29 cellular contexts compared by ENCODE assay signal in genomic region chr7:66213637-66214036, GRCh38. TPM values are rescaled to one million over a fixed set of nuclear protein-coding genes. Genes with fewer than 3 reads are reported as not detected.
DNase-seq lines count a peak whose midpoint lies in the region; ATAC-seq and TF ChIP-seq lines count a peak whose summit lies in the region.
"Had no signal": no experiment of that assay in that cellular context is flagged by ENCODE, and none has a peak within 500 bp of the region (broad histone marks: within the 10 kb centered on the region; RNA-seq: fewer than 3 reads in every experiment).

No MANE protein-coding gene starts in this region.

- no peaks in the 10 kb centered on the region for H3K4me1 Mint-ChIP-seq in activated T-helper 17 cell treated with anti-CD3 and anti-CD28 coated beads, Interleukin-2, amount 50 U/mL, for 72 hours
- no peaks in the 10 kb centered on the region for H3K4me1 Mint-ChIP-seq in endothelial cell (ENCODE audit: unreplicated experiment)

- H3K9me3 ChIP-seq in GM23248 (ENCODE audit: low read depth), result no peaks in the 10 kb centered on the region
- H3K9me3 ChIP-seq: HAP-1, left ventricle myocardium inferior, neutrophil, prostate gland, tibial nerve had no signal

- H2AFZ ChIP-seq in ACC112 (ENCODE audit: low read length, unreplicated experiment) (no peak overlapping the region), GM23248 (no peak overlapping the region)

- no peaks in the 10 kb centered on the region for H3K36me3 ChIP-seq in ACC112 (ENCODE audit: insufficient read depth, low read length)
- no peaks in the 10 kb centered on the region for H3K36me3 ChIP-seq in GM23248 (ENCODE audit: low read depth)
- H3K36me3 ChIP-seq: cardiac muscle cell, HAP-1, left ventricle myocardium inferior, neutrophil, prostate gland had no signal

- H3K4me3 Mint-ChIP-seq in activated T-helper 17 cell treated with anti-CD3 and anti-CD28 coated beads, Interleukin-2, amount 50 U/mL, for 72 hours, result no peak overlapping the region
- H3K4me3 Mint-ChIP-seq in endothelial cell (ENCODE audit: unreplicated experiment), result no peak overlapping the region
- H3K4me3 Mint-ChIP-seq: IgD-negative memory B cell had no signal

- H3K9me2 ChIP-seq in GM23248 (ENCODE audit: insufficient read depth), result no peaks in the 10 kb centered on the region

- H3K27ac Mint-ChIP-seq in activated T-helper 17 cell treated with anti-CD3 and anti-CD28 coated beads, Interleukin-2, amount 50 U/mL, for 72 hours, result no peak overlapping the region
- no peak overlapping the region for H3K27ac Mint-ChIP-seq in endothelial cell (ENCODE audit: unreplicated experiment)
- H3K27ac Mint-ChIP-seq: IgD-negative memory B cell had no signal

- no peaks in the 10 kb centered on the region for H3K27me3 ChIP-seq in ACC112 (ENCODE audit: insufficient read depth, low read length)
- H3K27me3 ChIP-seq in GM23248 (replicated peaks; ENCODE audit: insufficient read depth), result no peaks in the 10 kb centered on the region
- H3K27me3 ChIP-seq: BLaER1, cardiac muscle cell, foreskin keratinocyte, tibial nerve had no signal

- CTCF ChIA-PET in GM10248 (lab: Yijun Ruan, JAX), result interaction anchor here (2.6 kb wide), 1 partner anchor 8 kb away, joined by 11 read pairs; the partner anchor contains the start of gene TPST1

- no peaks in the 10 kb centered on the region for H3K9me3 Mint-ChIP-seq in activated T-helper 17 cell treated with anti-CD3 and anti-CD28 coated beads, Interleukin-2, amount 50 U/mL, for 72 hours
- no peaks in the 10 kb centered on the region for H3K9me3 Mint-ChIP-seq in endothelial cell (ENCODE audit: unreplicated experiment)
- H3K9me3 Mint-ChIP-seq: activated naive CD4-positive, alpha-beta T cell treated with anti-CD3 and anti-CD28 coated beads, Interleukin-2, amount 10 ng/mL, durations not matched to agents 7 days and 5 days; IgD-negative memory B cell had no signal

- H3K79me2 ChIP-seq in ACC112 (ENCODE audit: control insufficient read depth, insufficient read depth, low read length, unreplicated experiment) (peaks cover 67% of the 10 kb centered on the region), GM23248 (ENCODE audit: insufficient read depth) (peaks cover 99% of the 10 kb centered on the region)

- peaks cover 17% of the 10 kb centered on the region for H3K27me3 Mint-ChIP-seq in activated T-helper 17 cell treated with anti-CD3 and anti-CD28 coated beads, Interleukin-2, amount 50 U/mL, for 72 hours
- H3K27me3 Mint-ChIP-seq in endothelial cell (ENCODE audit: unreplicated experiment), result peaks cover 1% of the 10 kb centered on the region
- H3K27me3 Mint-ChIP-seq: activated naive CD4-positive, alpha-beta T cell treated with anti-CD3 and anti-CD28 coated beads, Interleukin-2, amount 10 ng/mL, durations not matched to agents 7 days and 5 days; IgD-negative memory B cell had no signal

- POLR2A ChIA-PET in GM10248 (lab: Yijun Ruan, JAX), result interaction anchor here (0.6 kb wide), 1 partner anchor 67 kb away, joined by 6 read pairs; no protein-coding TSS in a partner anchor

- peak overlapping the region; percentile 16; the same call in 1 of the 2 replicates for H3K27ac ChIP-seq in ACC112 (ENCODE audit: low read depth, low read length)
- H3K27ac ChIP-seq in GM23248, result peak overlapping the region; percentile 30
- H3K27ac ChIP-seq: BLaER1, cardiac muscle cell, foreskin keratinocyte, left ventricle myocardium inferior, neutrophil, prostate gland, SK-N-MC had no signal

- no peaks in the 10 kb centered on the region for H4K20me1 ChIP-seq in GM23248 (ENCODE audit: insufficient read depth)
- H4K20me1 ChIP-seq: BLaER1 had no signal

- peak; percentile 73 for DNase-seq in GM23248
- peak; percentile 35 for DNase-seq in myocyte (ENCODE audit: low read depth)
- no peak for DNase-seq in endothelial cell (ENCODE audit: low spot score)
- DNase-seq in GF-D8 (lab: John Stamatoyannopoulos, UW), result no peak
- no peak for DNase-seq in GM10248 (ENCODE audit: extremely low spot score)
- DNase-seq: ACHN; activated CD4-positive, alpha-beta T cell treated with anti-CD3 and anti-CD28 coated beads, Interleukin-2, amount 50 U/mL, for 4 hours; activated naive CD4-positive, alpha-beta T cell treated with anti-CD3 and anti-CD28 coated beads, Interleukin-2, amount 10 ng/mL, durations not matched to agents 7 days and 5 days; anterior cingulate cortex; left ventricle myocardium inferior; NCI-H1092; NCI-H1694 treated with DMSO at 0.1 percent for 48 hours; NCI-H510A; OCI-M1; stimulated activated CD4-positive, alpha-beta T cell treated with anti-CD3 and anti-CD28 coated beads, Interleukin-4, amount 100 ng/mL, for 24 hours; T-helper 2 cell had no signal

- H3K4me1 ChIP-seq in ACC112 (ENCODE audit: control insufficient read depth, insufficient read depth, low read length, unreplicated experiment), result peaks cover 26% of the 10 kb centered on the region
- peaks cover 29% of the 10 kb centered on the region for H3K4me1 ChIP-seq in GM23248 (ENCODE audit: insufficient read depth)
- H3K4me1 ChIP-seq: left ventricle myocardium inferior, prostate gland, tibial nerve had no signal

- peaks cover 37% of the 10 kb centered on the region for H3F3A ChIP-seq in GM23248 (ENCODE audit: insufficient read depth)

- ATAC-seq in SK-N-SH treated with all-trans-retinoic acid at 6 μM for 48 hours, result peak; percentile 58
- no peak for ATAC-seq in activated T-helper 17 cell treated with anti-CD3 and anti-CD28 coated beads, Interleukin-2, amount 50 U/mL, for 72 hours (replicated peaks)
- ATAC-seq: activated CD4-positive, CD25-positive, alpha-beta regulatory T cell treated with anti-CD3 and anti-CD28 coated beads, Interleukin-2, amount 50 U/mL, for 24 hours; foreskin keratinocyte had no signal

- TF ChIP-seq CTCF in endothelial cell (IDR thresholded peaks at IDR 0.05; ENCODE audit: unreplicated experiment), result no peak
- no peak for TF ChIP-seq CTCF in GM10248 (IDR thresholded peaks at IDR 0.05; ENCODE audit: control extremely low read depth, extremely low read depth, low read depth, missing control alignments)

- in situ Hi-C loops in GM23248 (cut with MboI), result no loop called here

- WGBS in GM23248 (ENCODE audit: low coverage in 1 of 2, low lambda C conversion rate in 2 of 2, missing lambda C conversion rate in 2 of 2), 2 experiments, result 54 to 55% methylated on average over 6 of the region's 6 CpGs

- peak overlapping the region; percentile 54 for H3K4me2 ChIP-seq in GM23248 (ENCODE audit: unreplicated experiment)

- no peak overlapping the region for H3K9ac ChIP-seq in GM23248
- H3K9ac ChIP-seq: BLaER1 had no signal

- H3K36me3 Mint-ChIP-seq in activated T-helper 17 cell treated with anti-CD3 and anti-CD28 coated beads, Interleukin-2, amount 50 U/mL, for 72 hours (ENCODE audit: low read depth), result no peaks in the 10 kb centered on the region
- peaks cover 10% of the 10 kb centered on the region for H3K36me3 Mint-ChIP-seq in endothelial cell (ENCODE audit: low read depth, unreplicated experiment)
- H3K36me3 Mint-ChIP-seq: activated naive CD4-positive, alpha-beta T cell treated with anti-CD3 and anti-CD28 coated beads, Interleukin-2, amount 10 ng/mL, durations not matched to agents 7 days and 5 days had no signal

- H3K4me3 ChIP-seq in ACC112 (ENCODE audit: low read depth, low read length), result no peak overlapping the region
- H3K4me3 ChIP-seq in GM23248, result no peak overlapping the region
- H3K4me3 ChIP-seq: BLaER1, cardiac muscle cell, HAP-1, left ventricle myocardium inferior, prostate gland, SK-N-MC, tibial nerve had no signal

TF ChIP-seq in SK-N-SH treated with all-trans-retinoic acid at 6 μM for 48 hours, 23 proteins besides CTCF, POLR2A, EP300 and RAD21:
- no peak for TF ChIP-seq TOX (CRISPR knock-in tag; IDR thresholded peaks at IDR 0.05; ENCODE audit: borderline replicate concordance)
- no peak for TF ChIP-seq ZNF70 (CRISPR knock-in tag; IDR thresholded peaks at IDR 0.05)
- TF ChIP-seq POU6F1 (CRISPR knock-in tag; IDR thresholded peaks at IDR 0.05; ENCODE audit: borderline replicate concordance, low read depth), result no peak
- no peak for TF ChIP-seq RARB (CRISPR knock-in tag; IDR thresholded peaks at IDR 0.05)
- TF ChIP-seq PPARA (CRISPR knock-in tag; IDR thresholded peaks at IDR 0.05; ENCODE audit: borderline replicate concordance), result no peak
- no peak for TF ChIP-seq OSR1 (CRISPR knock-in tag; IDR thresholded peaks at IDR 0.05)
- TF ChIP-seq GLIS3 (CRISPR knock-in tag; IDR thresholded peaks at IDR 0.05), result no peak
- TF ChIP-seq ISL1 (CRISPR knock-in tag; IDR thresholded peaks at IDR 0.05), result peak; percentile 47

RNA-seq across cellular contexts. Expression of gene TPST1, which starts 8.5 kb away (rescaled TPM):
- total RNA-seq in GM23248 (2014; rRNA removed; shearing (Covaris generic)), result 46.0 and 54.1 TPM in 2 replicates
- 53.7 and 57.0 TPM in 2 replicates for polyA plus RNA-seq in GM23248 (2016; fragmentation: Nextera tagmentation; extraction: Ambion mirVana)
- total RNA-seq in myocyte (37.3 and 48.2 TPM in 2 replicates), endothelial cell (ENCODE audit: unreplicated experiment) (17.7 TPM)
- 28.6 TPM for polyA plus RNA-seq in myocyte (2012)
- under 1 TPM; 0.84 to 0.93 TPM for total RNA-seq in activated T-helper 17 cell treated with anti-CD3 and anti-CD28 coated beads, Interleukin-2, amount 50 U/mL, for 72 hours

Comparison
In these comparisons a context has a peak if more than half of its experiments do, and no peak if none do; other contexts are left out.
1. DNase-seq: peak in GM23248 (single experiment) and myocyte (single experiment); none in endothelial cell (single experiment), GF-D8 (single experiment) and GM10248 (single experiment).